ENCODE assay signal across 8 cellular contexts in genomic region chr1:50978144-50978851, GRCh38. TPM values are rescaled to one million over a fixed set of nuclear protein-coding genes. Genes with fewer than 3 reads are reported as not detected.
A peak's percentile ranks its signal among the peaks of the same experiment; 100 is the strongest.
DNase-seq lines count a peak whose midpoint lies in the region; ATAC-seq and TF ChIP-seq lines count a peak whose summit lies in the region.

No MANE protein-coding gene starts in this region.

- H3K79me2 ChIP-seq in smooth muscle cell (ENCODE audit: low read depth): no peaks in the 10 kb centered on the region

- H3K4me1 ChIP-seq in HAP-1 (peaks cover 50% of the 10 kb centered on the region), smooth muscle cell (ENCODE audit: low read depth) (peaks cover 10% of the 10 kb centered on the region)

- peak; percentile 50 for ATAC-seq in SK-N-SH treated with all-trans-retinoic acid at 6 μM for 48 hours

- 1% methylated on average over 37 of the region's 42 CpGs for WGBS in smooth muscle cell (ENCODE audit: low lambda C conversion rate)

- no peak overlapping the region for H3K9ac ChIP-seq in smooth muscle cell (ENCODE audit: low read depth)

- no peaks in the 10 kb centered on the region for H3K9me3 ChIP-seq in HAP-1
- H3K9me3 ChIP-seq in smooth muscle cell (replicated peaks; ENCODE audit: low read depth): no peaks in the 10 kb centered on the region

- H3F3A ChIP-seq in smooth muscle cell (ENCODE audit: low read depth): no peaks in the 10 kb centered on the region

- no peaks in the 10 kb centered on the region for H4K20me1 ChIP-seq in smooth muscle cell (ENCODE audit: low read depth)

- H3K36me3 ChIP-seq in HAP-1 (replicated peaks): peaks cover 11% of the 10 kb centered on the region
- H3K36me3 ChIP-seq in smooth muscle cell (ENCODE audit: low read depth): no peaks in the 10 kb centered on the region

- no peak for TF ChIP-seq CTCF in smooth muscle cell (IDR thresholded peaks at IDR 0.05; ENCODE audit: borderline replicate concordance, insufficient read depth, poor library complexity, severe bottlenecking)

- peak overlapping the region; percentile 52 for H3K4me3 ChIP-seq in HAP-1
- H3K4me3 ChIP-seq in smooth muscle cell: peak overlapping the region; percentile 59

- peak overlapping the region; percentile 100 for H3K4me2 ChIP-seq in smooth muscle cell

- DNase-seq in NCI-H187 (lab: John Stamatoyannopoulos, UW): peak; percentile 66 to 67
- no peak for DNase-seq in NCI-H187 treated with DMSO at 0.1 percent for 48 hours (lab: John Stamatoyannopoulos, UW)
- DNase-seq in HAP-1 (ENCODE audit: low spot score in 2 of 2): peak; percentile 72 to 84
- peak; percentile 83 for DNase-seq in M059J (ENCODE audit: low read depth)
- peak in 35 of 61 donors; percentile 5 to 76 (median 39) for DNase-seq in caudate nucleus (lab: John Stamatoyannopoulos, UW)
- DNase-seq in islet precursor cell: peak; percentile 74
- DNase-seq in smooth muscle cell (lab: John Stamatoyannopoulos, UW; ENCODE audit: unreplicated experiment): no peak

- peak overlapping the region; percentile 52 for H2AFZ ChIP-seq in smooth muscle cell (ENCODE audit: low read depth)

- peak overlapping the region; percentile 70 for H3K27ac ChIP-seq in caudate nucleus (ENCODE audit: low read depth, low read length)
- H3K27ac ChIP-seq in smooth muscle cell (ENCODE audit: low read depth): no peak overlapping the region

- H3K27me3 ChIP-seq in HAP-1 (ENCODE audit: low read depth): no peaks in the 10 kb centered on the region
- H3K27me3 ChIP-seq in smooth muscle cell (ENCODE audit: low read depth): peaks cover 100% of the 10 kb centered on the region

- in situ Hi-C loops in HAP-1 (cut with MboI; ENCODE audit: low sequenced_read_pairs): no loop called here

TF ChIP-seq in SK-N-SH treated with all-trans-retinoic acid at 6 μM for 48 hours, 23 proteins besides CTCF, POLR2A, EP300 and RAD21:
- TF ChIP-seq ESRRG (CRISPR knock-in tag; IDR thresholded peaks at IDR 0.05): no peak
- TF ChIP-seq TCF4 (CRISPR knock-in tag; IDR thresholded peaks at IDR 0.05; ENCODE audit: borderline replicate concordance): no peak
- TF ChIP-seq ZNF70 (CRISPR knock-in tag; IDR thresholded peaks at IDR 0.05): no peak
- TF ChIP-seq ZC3H10 (CRISPR knock-in tag; IDR thresholded peaks at IDR 0.05): no peak
- TF ChIP-seq CREB5 (CRISPR knock-in tag; IDR thresholded peaks at IDR 0.05; ENCODE audit: low read depth): no peak
- TF ChIP-seq ARNTL (CRISPR knock-in tag; IDR thresholded peaks at IDR 0.05; ENCODE audit: borderline replicate concordance, low read depth): no peak
- no peak for TF ChIP-seq OSR1 (CRISPR knock-in tag; IDR thresholded peaks at IDR 0.05)
- no peak for TF ChIP-seq POU6F1 (CRISPR knock-in tag; IDR thresholded peaks at IDR 0.05; ENCODE audit: borderline replicate concordance, low read depth)
- no peak for TF ChIP-seq ZNF8 (CRISPR knock-in tag; IDR thresholded peaks at IDR 0.05)
- TF ChIP-seq CSRNP3 (CRISPR knock-in tag; IDR thresholded peaks at IDR 0.05): no peak
- no peak for TF ChIP-seq ISL1 (CRISPR knock-in tag; IDR thresholded peaks at IDR 0.05)
- no peak for TF ChIP-seq ZNF565 (CRISPR knock-in tag; conservative IDR thresholded peaks at IDR 0.05; ENCODE audit: low read depth)
- no peak for TF ChIP-seq TOX (CRISPR knock-in tag; IDR thresholded peaks at IDR 0.05; ENCODE audit: borderline replicate concordance)
- TF ChIP-seq CSDC2 (CRISPR knock-in tag; IDR thresholded peaks at IDR 0.05): no peak
- TF ChIP-seq ZFP30 (CRISPR knock-in tag; IDR thresholded peaks at IDR 0.05): no peak
- no peak for TF ChIP-seq RARB (CRISPR knock-in tag; IDR thresholded peaks at IDR 0.05)
- no peak for TF ChIP-seq SNAI2 (CRISPR knock-in tag; IDR thresholded peaks at IDR 0.05)
TF ChIP-seq in SK-N-SH treated with all-trans-retinoic acid at 6 μM for 48 hours: peak in this region for 0.

RNA-seq across cellular contexts. Expression of gene CDKN2C, which starts 8.3 kb away (rescaled TPM):
- 187 and 243 TPM in 2 replicates for total RNA-seq in M059J (2014; rRNA removed; shearing (Covaris generic))
- total RNA-seq in smooth muscle cell: 1.3 and 4.3 TPM in 2 replicates
- polyA plus RNA-seq in smooth muscle cell: 1.6 and 3.2 TPM in 2 replicates

RNA-seq across cellular contexts. Expression of gene FAF1, which starts 18.2 kb away (rescaled TPM):
- total RNA-seq in M059J (2014; rRNA removed; shearing (Covaris generic)): 84.8 and 135 TPM in 2 replicates
- total RNA-seq in smooth muscle cell: 37.7 and 51.5 TPM in 2 replicates
- polyA plus RNA-seq in smooth muscle cell: 51.3 and 51.6 TPM in 2 replicates

Comparison
In these comparisons a context has a peak if more than half of its experiments do, and no peak if none do; other contexts are left out.
1. DNase-seq: peak in NCI-H187 (2 of 2), HAP-1 (2 of 2), M059J (single experiment), caudate nucleus (35 of 61) and islet precursor cell (single experiment); none in NCI-H187 treated with DMSO at 0.1 percent for 48 hours (single experiment) and smooth muscle cell (single experiment).
2. RNA of gene CDKN2C, which starts 8.3 kb away (total RNA-seq): 187 to 243 TPM in M059J; 1.3 to 4.3 TPM in smooth muscle cell; every median in the first group is over 10 times any median in the second.